In genomic region chr9:124279531-124280175, GRCh38 we compare ENCODE assay signal across 1 cellular context.
TF ChIP-seq lines count a peak whose summit lies in the region.

No MANE protein-coding gene starts in this region.

TF ChIP-seq in WTC11, 78 proteins besides CTCF, POLR2A, EP300 and RAD21 (continued from another document):
- TF ChIP-seq STAT6 (CRISPR knock-in tag; conservative IDR thresholded peaks at IDR 0.05; ENCODE audit: low read depth), result no peak
